8 cellular contexts compared by ENCODE assay signal in the genomic region with DNA sequence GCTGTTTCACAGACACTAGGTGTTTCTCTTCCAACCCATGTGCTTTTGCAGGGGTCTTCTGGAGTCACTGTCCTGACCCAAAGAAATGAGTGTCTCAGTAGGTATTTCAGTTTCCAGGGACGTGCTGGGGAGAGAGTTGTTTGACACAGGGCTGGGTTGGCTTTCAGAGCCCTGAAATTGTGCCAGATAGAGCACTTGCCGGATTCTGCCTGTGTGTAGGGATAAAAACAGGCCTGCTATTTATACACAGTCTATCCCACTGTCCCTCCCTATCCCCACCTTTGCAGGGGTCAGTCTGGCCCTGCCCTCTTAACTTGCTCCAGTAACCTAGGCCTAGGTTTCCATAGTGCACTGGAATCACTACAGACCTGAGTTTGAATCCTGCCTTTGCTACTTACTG. TPM values are rescaled to one million over a fixed set of nuclear protein-coding genes. Genes with fewer than 3 reads are reported as not detected.
DNase-seq lines count a peak whose midpoint lies in the region; ATAC-seq and TF ChIP-seq lines count a peak whose summit lies in the region.
"Had no signal": no experiment of that assay in that cellular context is flagged by ENCODE, and none has a peak within 500 bp of the region (broad histone marks: within the 10 kb centered on the region; RNA-seq: fewer than 3 reads in every experiment).

No MANE protein-coding gene starts in this region.

- no peaks in the 10 kb centered on the region for H3K9me3 Mint-ChIP-seq in activated naive CD8-positive, alpha-beta T cell treated with anti-CD3 and anti-CD28 coated beads, Interleukin-2, amount 10 ng/mL, durations not matched to agents 7 days and 5 days
- H3K9me3 Mint-ChIP-seq in stimulated activated memory B cell treated with anti-CD40 and anti-IgM and Interleukin-4, amounts not matched to agents 10 μg/mL and 1 μg/mL and 100 μg/mL, for 72 hours: no peaks in the 10 kb centered on the region

- no peaks in the 10 kb centered on the region for H3K9me2 ChIP-seq in hepatocyte (replicated peaks; ENCODE audit: insufficient read depth)

- 86% methylated on average over 2 of the region's 2 CpGs for WGBS in hepatocyte (ENCODE audit: low lambda C conversion rate, missing lambda C conversion rate)

- ATAC-seq in activated naive CD8-positive, alpha-beta T cell treated with anti-CD3 and anti-CD28 coated beads, Interleukin-2, amount 10 ng/mL, durations not matched to agents 7 days and 5 days (ENCODE audit: low read depth): no peak
- ATAC-seq in stimulated activated memory B cell treated with anti-CD40 and anti-IgM and Interleukin-4, amounts not matched to agents 10 μg/mL and 1 μg/mL and 100 μg/mL, for 72 hours: no peak
- ATAC-seq in left lung: no peak

- H3K27me3 Mint-ChIP-seq in activated naive CD8-positive, alpha-beta T cell treated with anti-CD3 and anti-CD28 coated beads, Interleukin-2, amount 10 ng/mL, durations not matched to agents 7 days and 5 days: peaks cover 13% of the 10 kb centered on the region
- no peaks in the 10 kb centered on the region for H3K27me3 Mint-ChIP-seq in stimulated activated memory B cell treated with anti-CD40 and anti-IgM and Interleukin-4, amounts not matched to agents 10 μg/mL and 1 μg/mL and 100 μg/mL, for 72 hours

- H4K20me1 ChIP-seq in hepatocyte (ENCODE audit: insufficient read depth, poor library complexity, severe bottlenecking): no peaks in the 10 kb centered on the region

- H3K79me2 ChIP-seq in hepatocyte: no peaks in the 10 kb centered on the region

- H3K4me1 Mint-ChIP-seq in activated naive CD8-positive, alpha-beta T cell treated with anti-CD3 and anti-CD28 coated beads, Interleukin-2, amount 10 ng/mL, durations not matched to agents 7 days and 5 days: peaks cover 53% of the 10 kb centered on the region
- peaks cover 66% of the 10 kb centered on the region for H3K4me1 Mint-ChIP-seq in stimulated activated memory B cell treated with anti-CD40 and anti-IgM and Interleukin-4, amounts not matched to agents 10 μg/mL and 1 μg/mL and 100 μg/mL, for 72 hours

- intact Hi-C loops in left lung (cut with DNase I): loop anchor here (5.0 to 10.0 kb wide), 2 partner anchors 95 to 103 kb away; no protein-coding TSS in a partner anchor

- H3K4me2 ChIP-seq in hepatocyte: peak overlapping the region; percentile 98

- H3K27ac ChIP-seq in hepatocyte (no peak overlapping the region), left lung (peak overlapping the region in 1 of 2 donors; percentile 70)

- POLR2A ChIA-PET in activated naive CD8-positive, alpha-beta T cell treated with anti-CD3 and anti-CD28 coated beads, Interleukin-2, amount 10 ng/mL, durations not matched to agents 7 days and 5 days (lab: Charles Lee): interaction anchor here (1.1 to 3.2 kb wide), 7 partner anchors 16 to 101 kb away, joined by 3 to 31 read pairs (median 5); partner anchors contain the start of genes ANKHD1 and PFDN1

- H3K36me3 ChIP-seq in hepatocyte (replicated peaks; ENCODE audit: insufficient read depth, low read depth) (no peaks in the 10 kb centered on the region), HAP-1 (replicated peaks) (no peaks in the 10 kb centered on the region), left lung (no peaks in the 10 kb centered on the region)

- H3K4me3 ChIP-seq in LNCaP clone FGC (ENCODE audit: low read depth, low read length) (peak overlapping the region; percentile 48), hepatocyte (no peak overlapping the region), HAP-1 (no peak overlapping the region), left lung (no peak overlapping the region)

- H2AFZ ChIP-seq in hepatocyte: no peak overlapping the region

- peak overlapping the region; percentile 67 for H3K27ac Mint-ChIP-seq in activated naive CD8-positive, alpha-beta T cell treated with anti-CD3 and anti-CD28 coated beads, Interleukin-2, amount 10 ng/mL, durations not matched to agents 7 days and 5 days
- H3K27ac Mint-ChIP-seq in stimulated activated memory B cell treated with anti-CD40 and anti-IgM and Interleukin-4, amounts not matched to agents 10 μg/mL and 1 μg/mL and 100 μg/mL, for 72 hours: no peak overlapping the region

- H3K4me3 Mint-ChIP-seq in activated naive CD8-positive, alpha-beta T cell treated with anti-CD3 and anti-CD28 coated beads, Interleukin-2, amount 10 ng/mL, durations not matched to agents 7 days and 5 days: peak overlapping the region; percentile 74
- H3K4me3 Mint-ChIP-seq in stimulated activated memory B cell treated with anti-CD40 and anti-IgM and Interleukin-4, amounts not matched to agents 10 μg/mL and 1 μg/mL and 100 μg/mL, for 72 hours: peak overlapping the region; percentile 59

- no peak for TF ChIP-seq CTCF in LNCaP clone FGC (IDR thresholded peaks at IDR 0.05; ENCODE audit: control insufficient read depth, extremely low read depth, insufficient read depth)
- TF ChIP-seq CTCF in hepatocyte (IDR thresholded peaks at IDR 0.05; ENCODE audit: poor library complexity): no peak
- no peak for TF ChIP-seq CTCF in left lung (IDR thresholded peaks at IDR 0.05)

- peaks cover 16% of the 10 kb centered on the region for H3K36me3 Mint-ChIP-seq in activated naive CD8-positive, alpha-beta T cell treated with anti-CD3 and anti-CD28 coated beads, Interleukin-2, amount 10 ng/mL, durations not matched to agents 7 days and 5 days
- no peaks in the 10 kb centered on the region for H3K36me3 Mint-ChIP-seq in stimulated activated memory B cell treated with anti-CD40 and anti-IgM and Interleukin-4, amounts not matched to agents 10 μg/mL and 1 μg/mL and 100 μg/mL, for 72 hours

- in situ Hi-C loops in HAP-1 (cut with MboI; ENCODE audit: low sequenced_read_pairs): no loop called here

- DNase-seq in LNCaP clone FGC (ENCODE audit: low read depth) (no peak), hepatocyte (ENCODE audit: low spot score) (no peak), HAP-1 (ENCODE audit: low spot score in 2 of 2) (no peak), ecto neural progenitor cell (ENCODE audit: low spot score) (no peak), left lung (no peak)
- no peak for DNase-seq in activated naive CD8-positive, alpha-beta T cell treated with anti-CD3 and anti-CD28 coated beads, Interleukin-2, amount 10 ng/mL, durations not matched to agents 7 days and 5 days

- H3K27me3 ChIP-seq in hepatocyte: no peaks in the 10 kb centered on the region
- no peaks in the 10 kb centered on the region for H3K27me3 ChIP-seq in HAP-1 (ENCODE audit: low read depth)
- no peaks in the 10 kb centered on the region for H3K27me3 ChIP-seq in left lung

- H3K4me1 ChIP-seq in hepatocyte (ENCODE audit: insufficient read depth) (peaks cover 12% of the 10 kb centered on the region), HAP-1 (peaks cover 11% of the 10 kb centered on the region), left lung (peaks cover 9 to 51% of the 10 kb centered on the region in 2 donors)

- H3K9me3 ChIP-seq in hepatocyte (ENCODE audit: low read depth): no peaks in the 10 kb centered on the region
- H3K9me3 ChIP-seq in HAP-1: no peaks in the 10 kb centered on the region
- H3K9me3 ChIP-seq in left lung: no peaks in the 10 kb centered on the region

RNA-seq across cellular contexts. Expression of gene HBEGF, which starts 1.0 kb away (rescaled TPM):
- total RNA-seq in activated naive CD8-positive, alpha-beta T cell treated with anti-CD3 and anti-CD28 coated beads, Interleukin-2, amount 10 ng/mL, durations not matched to agents 7 days and 5 days: 10 to 100 TPM; 12.8 TPM
- 7.2 and 8.3 TPM in 2 replicates for total RNA-seq in hepatocyte
- 6.7 and 7.9 TPM in 2 replicates for polyA plus RNA-seq in hepatocyte
- 10 to 100 TPM; 18.1 to 33.8 TPM for total RNA-seq in left lung

RNA-seq across cellular contexts. Expression of gene SLC4A9, which starts 12.6 kb away (rescaled TPM):
- under 1 TPM; 0.17 to 0.31 TPM for total RNA-seq in activated naive CD8-positive, alpha-beta T cell treated with anti-CD3 and anti-CD28 coated beads, Interleukin-2, amount 10 ng/mL, durations not matched to agents 7 days and 5 days
- total RNA-seq in hepatocyte (0.07 TPM in 1 of 2 replicates, not detected in the other), left lung (not detected)
- 0.53 and 1.1 TPM in 2 replicates for polyA plus RNA-seq in hepatocyte
- total RNA-seq: pulmonary artery endothelial cell had no signal

RNA-seq across cellular contexts. Expression of gene PFDN1, which starts 44.5 kb away (rescaled TPM):
- 10 to 100 TPM; 47.7 to 48.3 TPM for total RNA-seq in activated naive CD8-positive, alpha-beta T cell treated with anti-CD3 and anti-CD28 coated beads, Interleukin-2, amount 10 ng/mL, durations not matched to agents 7 days and 5 days
- 84.1 and 86.1 TPM in 2 replicates for total RNA-seq in hepatocyte
- 97.6 and 98.0 TPM in 2 replicates for polyA plus RNA-seq in hepatocyte
- total RNA-seq in left lung: 10 to 100 TPM; 45.7 to 55.5 TPM

RNA-seq across cellular contexts. Expression of gene ANKHD1, which starts 54.3 kb away (rescaled TPM):
- total RNA-seq in activated naive CD8-positive, alpha-beta T cell treated with anti-CD3 and anti-CD28 coated beads, Interleukin-2, amount 10 ng/mL, durations not matched to agents 7 days and 5 days: 100 to 1,000 TPM; 148 to 156 TPM
- total RNA-seq in hepatocyte (70.7 and 78.9 TPM in 2 replicates), left lung (100 to 1,000 TPM; 104 to 136 TPM)
- 53.6 and 84.4 TPM in 2 replicates for polyA plus RNA-seq in hepatocyte
